In genomic region chr19:2805261-2805900, GRCh38 we compare ENCODE assay signal across 24 cellular contexts.
"Had no signal": no experiment of that assay in that cellular context is flagged by ENCODE, and none has a peak within 500 bp of the region (broad histone marks: within the 10 kb centered on the region; RNA-seq: fewer than 3 reads in every experiment).

No MANE protein-coding gene starts in this region.

- H3K4me3 ChIP-seq: cardiac muscle cell, esophagus muscularis mucosa, gastroesophageal sphincter, lung, psoas muscle, sigmoid colon, skin epidermis, testis, tibial nerve had no signal

- H2AFZ ChIP-seq: parathyroid adenoma had no signal

- H3K4me1 Mint-ChIP-seq: neural crest cell had no signal

- H3K27me3 ChIP-seq: cardiac muscle cell, esophagus muscularis mucosa, gastroesophageal sphincter, sigmoid colon, testis, tibial nerve had no signal

- H3K9me3 ChIP-seq: esophagus muscularis mucosa, gastroesophageal sphincter, psoas muscle, sigmoid colon, testis, tibial nerve had no signal

- H3K4me3 Mint-ChIP-seq: dendritic cell treated with granulocyte-macrophage colony-stimulating factor and Interleukin-4, amounts not matched to agents 40 ng/mL and 50 ng/mL, for 4 days; effector memory CD8-positive, alpha-beta T cell; naive B cell; neural crest cell; stimulated activated naive CD8-positive, alpha-beta T cell treated with anti-CD3 and anti-CD28 coated beads, Interleukin-15, Interleukin-2, amounts not matched to agents 100 ng/mL and 50 ng/mL, for 24 hours had no signal

- ATAC-seq: effector memory CD8-positive, alpha-beta T cell; gastroesophageal sphincter; left colon; left ventricle myocardium superior; psoas muscle had no signal

- FAIRE-seq: colon had no signal

- H3K27me3 Mint-ChIP-seq: dendritic cell treated with granulocyte-macrophage colony-stimulating factor and Interleukin-4, amounts not matched to agents 40 ng/mL and 50 ng/mL, for 4 days; effector memory CD8-positive, alpha-beta T cell; naive B cell; stimulated activated naive CD8-positive, alpha-beta T cell treated with anti-CD3 and anti-CD28 coated beads, Interleukin-15, Interleukin-2, amounts not matched to agents 100 ng/mL and 50 ng/mL, for 24 hours had no signal

- H3K79me2 ChIP-seq: parathyroid adenoma had no signal

- DNase-seq: effector memory CD8-positive, alpha-beta T cell; glutamatergic neuron; left colon; left ventricle myocardium superior; mesendoderm; naive B cell; occipital lobe; psoas muscle; retina; sigmoid colon; stimulated activated CD4-positive, alpha-beta T cell treated with anti-CD3 and anti-CD28 coated beads, Interleukin-2, amount 100 ng/mL, for 24 hours; testis had no signal

- H3K27ac ChIP-seq: cardiac muscle cell, epithelial cell of prostate, esophagus muscularis mucosa, gastroesophageal sphincter, parathyroid adenoma, psoas muscle, sigmoid colon, skin epidermis, testis, tibial nerve had no signal

- H3K9me3 Mint-ChIP-seq: dendritic cell treated with granulocyte-macrophage colony-stimulating factor and Interleukin-4, amounts not matched to agents 40 ng/mL and 50 ng/mL, for 4 days; effector memory CD8-positive, alpha-beta T cell; naive B cell; neural crest cell; stimulated activated naive CD8-positive, alpha-beta T cell treated with anti-CD3 and anti-CD28 coated beads, Interleukin-15, Interleukin-2, amounts not matched to agents 100 ng/mL and 50 ng/mL, for 24 hours had no signal

- H3K4me1 ChIP-seq: esophagus muscularis mucosa, gastroesophageal sphincter, parathyroid adenoma, psoas muscle, sigmoid colon, testis, tibial nerve had no signal

- H3K27ac Mint-ChIP-seq: dendritic cell treated with granulocyte-macrophage colony-stimulating factor and Interleukin-4, amounts not matched to agents 40 ng/mL and 50 ng/mL, for 4 days; effector memory CD8-positive, alpha-beta T cell; stimulated activated naive CD8-positive, alpha-beta T cell treated with anti-CD3 and anti-CD28 coated beads, Interleukin-15, Interleukin-2, amounts not matched to agents 100 ng/mL and 50 ng/mL, for 24 hours had no signal

- H3K9ac ChIP-seq: parathyroid adenoma had no signal
